Comparison of ENCODE assay signal across 8 cellular contexts in genomic region chrX:102659790-102660757, GRCh38. TPM values are rescaled to one million over a fixed set of nuclear protein-coding genes. Genes with fewer than 3 reads are reported as not detected.
DNase-seq lines count a peak whose midpoint lies in the region; ATAC-seq, FAIRE-seq and TF ChIP-seq lines count a peak whose summit lies in the region.

No MANE protein-coding gene starts in this region.

- POLR2A ChIA-PET in HepG2 (lab: Yijun Ruan, JAX), result interaction anchor here (1.1 to 1.8 kb wide), 3 partner anchors 8 to 61 kb away, joined by 3 to 8 read pairs (median 7); partner anchors contain the start of gene ARMCX5

- CTCF ChIA-PET in HepG2 (lab: Yijun Ruan, JAX; ENCODE audit: low intra/inter-chr PET ratio, low total read pairs) (no interaction called here), mammary epithelial cell (lab: Charles Lee; ENCODE audit: low non-redundant PET) (no interaction called here)

- ATAC-seq in HG02763 (IDR thresholded peaks at IDR 0.05; ENCODE audit: unreplicated experiment) (peak; percentile 98), HepG2 (peak; percentile 94)

- H2AFZ ChIP-seq in HepG2 (ENCODE audit: low read length), result peak overlapping the region; percentile 86
- H2AFZ ChIP-seq in mammary epithelial cell (ENCODE audit: low read depth, low read length), result no peak overlapping the region

- H3K4me1 ChIP-seq in HepG2 (ENCODE audit: insufficient read depth, low read length) (peaks cover 12% of the 10 kb centered on the region), mammary epithelial cell (ENCODE audit: insufficient read depth, low read length) (no peaks in the 10 kb centered on the region)

- H3K27ac Mint-ChIP-seq in dendritic cell treated with granulocyte-macrophage colony-stimulating factor and Interleukin-4, amounts not matched to agents 40 ng/mL and 50 ng/mL, for 4 days, result peak overlapping the region; percentile 94

- H3K9ac ChIP-seq in HepG2 (ENCODE audit: insufficient read depth, low read depth, low read length), result peak overlapping the region; percentile 75
- H3K9ac ChIP-seq in mammary epithelial cell (ENCODE audit: insufficient read depth, low read length), result no peak overlapping the region

- DNase-seq in GM12891 (ENCODE audit: insufficient read length, low spot score) (peak; percentile 27), NCI-H2107 (lab: John Stamatoyannopoulos, UW) (peak; percentile 30), HepG2 (ENCODE audit: low spot score) (peak; percentile 52), mammary epithelial cell (no peak)
- peak; percentile 87 for DNase-seq in activated CD4-positive, alpha-beta T cell treated with anti-CD3 and anti-CD28 coated beads for 48 hours
- DNase-seq in stimulated activated CD4-positive, alpha-beta T cell treated with anti-CD3 and anti-CD28 coated beads, Interleukin-2, amount 100 ng/mL, for 24 hours, result peak; percentile 86 to 89

- H3K27ac ChIP-seq in HepG2 (ENCODE audit: extremely low read length, insufficient read depth, low read length) (peak overlapping the region; percentile 61), mammary epithelial cell (ENCODE audit: insufficient read depth, low read depth, low read length) (no peak overlapping the region)

- WGBS in HepG2 (ENCODE audit: low lambda C conversion rate), result 28% methylated on average over 7 of the region's 27 CpGs
- 65% methylated on average over 23 of the region's 27 CpGs for WGBS in mammary epithelial cell (ENCODE audit: low coverage, missing lambda C conversion rate)

- peaks cover 6% of the 10 kb centered on the region for H3K36me3 Mint-ChIP-seq in dendritic cell treated with granulocyte-macrophage colony-stimulating factor and Interleukin-4, amounts not matched to agents 40 ng/mL and 50 ng/mL, for 4 days (ENCODE audit: low read depth)

- intact Hi-C loops in dendritic cell treated with granulocyte-macrophage colony-stimulating factor and Interleukin-4, amounts not matched to agents 40 ng/mL and 50 ng/mL, for 4 days (cut with micrococcal nuclease), result loop anchor here (10.0 kb wide), 1 partner anchor 55 kb away; no protein-coding TSS in a partner anchor
- intact Hi-C loops in HepG2 (cut with micrococcal nuclease; ENCODE audit: unreplicated experiment) (loop anchor here (5.0 kb wide), 1 partner anchor 107 kb away; no protein-coding TSS in a partner anchor), mammary epithelial cell (cut with micrococcal nuclease) (no loop called here)

- TF ChIP-seq EP300 in HepG2 (IDR thresholded peaks at IDR 0.05; ENCODE audit: low read depth in 2 of 2, low read length in 2 of 2) (no peak), HepG2 (CRISPR knock-in tag; IDR thresholded peaks at IDR 0.05; ENCODE audit: borderline replicate concordance) (no peak)

- dilution Hi-C loops in mammary epithelial cell (cut with HindIII; ENCODE audit: low sequenced_read_pairs), result no loop called here

- TSS peak; percentile 69 for BruUV-seq in HepG2 (replicated peaks; lab: Mats Ljungman, UMichigan)
- no TSS peak for BruUV-seq in mammary epithelial cell (replicated peaks; lab: Mats Ljungman, UMichigan)

- no peaks in the 10 kb centered on the region for H3K36me3 ChIP-seq in HepG2 (replicated peaks in 1 of 2; ENCODE audit: control insufficient read depth in 1 of 2, insufficient read depth in 2 of 2, low read length in 2 of 2)
- H3K36me3 ChIP-seq in mammary epithelial cell (ENCODE audit: insufficient read depth, low read length), result no peaks in the 10 kb centered on the region

- peak overlapping the region; percentile 81 for H3K4me2 ChIP-seq in HepG2 (ENCODE audit: low read depth, low read length)
- no peak overlapping the region for H3K4me2 ChIP-seq in mammary epithelial cell (ENCODE audit: insufficient read depth, low read depth, low read length)

- peaks cover 4% of the 10 kb centered on the region for H3K27me3 Mint-ChIP-seq in dendritic cell treated with granulocyte-macrophage colony-stimulating factor and Interleukin-4, amounts not matched to agents 40 ng/mL and 50 ng/mL, for 4 days

- TF ChIP-seq CTCF in HepG2 (CRISPR knock-in tag; IDR thresholded peaks at IDR 0.05) (no peak), mammary epithelial cell (conservative IDR thresholded peaks at IDR 0.05 in 1 of 2, IDR thresholded peaks at IDR 0.05 in 1 of 2; ENCODE audit: extremely low read depth in 1 of 2, insufficient read depth in 1 of 2, low read depth in 1 of 2, low read length in 2 of 2) (no peak)

- peaks cover 15% of the 10 kb centered on the region for H3K4me1 Mint-ChIP-seq in dendritic cell treated with granulocyte-macrophage colony-stimulating factor and Interleukin-4, amounts not matched to agents 40 ng/mL and 50 ng/mL, for 4 days (ENCODE audit: low read depth)

- in situ Hi-C loops in HepG2 (cut with HindIII; ENCODE audit: extremely low pct_ligation_motif_present, low pct_unique_long_range_greater_than_20kb), result no loop called here
- in situ Hi-C loops in mammary epithelial cell (cut with MboI; ENCODE audit: low sequenced_read_pairs in 2 of 2), result no loop called here

- H3K4me3 ChIP-seq in HepG2 (replicated peaks in 1 of 3; ENCODE audit: insufficient read depth in 1 of 3, low read depth in 2 of 3, low read length in 3 of 3), result peak overlapping the region; percentile 47 to 71 (median 57)
- H3K4me3 ChIP-seq in mammary epithelial cell (replicated peaks in 1 of 3; ENCODE audit: insufficient read depth in 1 of 3, low read depth in 2 of 3, low read length in 3 of 3), result no peak overlapping the region

- H3K4me3 Mint-ChIP-seq in dendritic cell treated with granulocyte-macrophage colony-stimulating factor and Interleukin-4, amounts not matched to agents 40 ng/mL and 50 ng/mL, for 4 days, result peak overlapping the region; percentile 90

- TF ChIP-seq POLR2A in GM12891 (IDR thresholded peaks at IDR 0.05; ENCODE audit: low read depth, low read length) (peak; percentile 60; the same call in 1 of the 2 replicates), HepG2 (IDR thresholded peaks at IDR 0.05; ENCODE audit: insufficient read depth in 1 of 2, low read depth in 2 of 2, low read length in 2 of 2) (peak; percentile 60 to 63)

- H3K9me3 Mint-ChIP-seq in dendritic cell treated with granulocyte-macrophage colony-stimulating factor and Interleukin-4, amounts not matched to agents 40 ng/mL and 50 ng/mL, for 4 days, result peaks cover 20% of the 10 kb centered on the region

- no peaks in the 10 kb centered on the region for H3K9me3 ChIP-seq in HepG2 (ENCODE audit: low read length)
- peaks cover 2% of the 10 kb centered on the region for H3K9me3 ChIP-seq in mammary epithelial cell (replicated peaks; ENCODE audit: insufficient read depth, low read length)

- H3K79me2 ChIP-seq in HepG2 (ENCODE audit: insufficient read depth, low read length) (peaks cover 2% of the 10 kb centered on the region), mammary epithelial cell (ENCODE audit: insufficient read depth, low read length) (no peaks in the 10 kb centered on the region)

- H3K27me3 ChIP-seq in HepG2 (ENCODE audit: control insufficient read depth in 1 of 2, insufficient read depth in 2 of 2, low read length in 2 of 2) (no peaks in the 10 kb centered on the region; a peak in 1 of 5 replicates), mammary epithelial cell (ENCODE audit: insufficient read depth, low read length) (no peaks in the 10 kb centered on the region)

- TF ChIP-seq RAD21 in HepG2 (CRISPR knock-in tag; IDR thresholded peaks at IDR 0.05), result no peak

- no peaks in the 10 kb centered on the region for H4K20me1 ChIP-seq in HepG2 (ENCODE audit: insufficient read depth, low read length)
- H4K20me1 ChIP-seq in mammary epithelial cell (ENCODE audit: insufficient read depth, low read length), result no peaks in the 10 kb centered on the region

- FAIRE-seq in GM12891 (lab: Jason Lieb, UNC), result peak; percentile 96
- peak; percentile 57 for FAIRE-seq in HepG2 (lab: Jason Lieb, UNC)

RNA-seq across cellular contexts. Expression of gene GPRASP1, which starts 8.8 kb away (rescaled TPM):
- 0.91 TPM for polyA plus RNA-seq in GM12891 (2012; ENCODE audit: low read depth, missing spikeins)
- total RNA-seq in HepG2 (2016; rRNA removed; fragmentation: Illumina TruSeq; extraction: Trizol), result 0.51 and 1.4 TPM in 2 replicates
- total RNA-seq in HepG2 (2016; cell fraction: cytosol; rRNA removed; fragmentation: Illumina TruSeq; extraction: Trizol; ENCODE audit: low read depth), result under 0.01 and 0.30 TPM in 2 replicates
- total RNA-seq in HepG2 (2016; cell fraction: insoluble cytoplasmic fraction; rRNA removed; fragmentation: Illumina TruSeq; extraction: Trizol), result 0.61 and 0.95 TPM in 2 replicates
- 0.03 and 0.15 TPM in 2 replicates for total RNA-seq in HepG2 (2016; cell fraction: membrane; rRNA removed; fragmentation: Illumina TruSeq; extraction: Trizol)
- total RNA-seq in HepG2 (2016; cell fraction: nucleus; rRNA removed; fragmentation: Illumina TruSeq; extraction: Trizol), result 4.6 and 6.2 TPM in 2 replicates
- 0.38 and 0.39 TPM in 2 replicates for polyA plus RNA-seq in HepG2 (2011; rRNA removed)
- 0.05 and 0.06 TPM in 2 replicates for polyA plus RNA-seq in HepG2 (2011; cell fraction: cytosol; rRNA removed)
- polyA plus RNA-seq in HepG2 (2011; cell fraction: nucleus; rRNA removed), result 2.0 and 2.1 TPM in 2 replicates
- polyA plus RNA-seq in HepG2 (2012), result 0.60 and 0.69 TPM in 2 replicates
- 0.01 TPM in 1 of 2 replicates, not detected in the other for polyA plus RNA-seq in HepG2 (2016; cell fraction: cytosol; fragmentation: Illumina TruSeq; extraction: Trizol; ENCODE audit: low read depth)
- polyA plus RNA-seq in HepG2 (2016; cell fraction: insoluble cytoplasmic fraction; fragmentation: Illumina TruSeq; extraction: Trizol; ENCODE audit: low read depth), result 0.21 and 0.26 TPM in 2 replicates
- polyA plus RNA-seq in HepG2 (2016; cell fraction: membrane; fragmentation: Illumina TruSeq; extraction: Trizol; ENCODE audit: low read depth), result 0.03 and 0.05 TPM in 2 replicates
- 2.7 and 3.2 TPM in 2 replicates for polyA plus RNA-seq in HepG2 (2016; cell fraction: nucleus; fragmentation: Illumina TruSeq; extraction: Trizol; ENCODE audit: insufficient read depth, low read depth)
- polyA minus RNA-seq in HepG2 (2011; rRNA and poly(A)+ RNA removed; ENCODE audit: low replicate concordance), result 0.87 and 1.0 TPM in 2 replicates
- 0.09 and 0.10 TPM in 2 replicates for polyA minus RNA-seq in HepG2 (2011; cell fraction: cytosol; rRNA and poly(A)+ RNA removed)
- polyA minus RNA-seq in HepG2 (2011; cell fraction: nucleus; rRNA and poly(A)+ RNA removed), result 7.3 and 10.4 TPM in 2 replicates
- total RNA-seq in mammary epithelial cell, result 1 to 10 TPM; 1.3 TPM
- 0.07 TPM for polyA plus RNA-seq in mammary epithelial cell
- polyA minus RNA-seq in mammary epithelial cell, result 0.78 TPM

RNA-seq across cellular contexts. Expression of gene GPRASP2, which starts 52.2 kb away (rescaled TPM):
- 0.37 TPM for polyA plus RNA-seq in GM12891 (2012; ENCODE audit: low read depth, missing spikeins)
- 1.3 and 1.6 TPM in 2 replicates for total RNA-seq in HepG2 (2016; rRNA removed; fragmentation: Illumina TruSeq; extraction: Trizol)
- 0.09 and 0.10 TPM in 2 replicates for total RNA-seq in HepG2 (2016; cell fraction: cytosol; rRNA removed; fragmentation: Illumina TruSeq; extraction: Trizol; ENCODE audit: low read depth)
- 1.0 and 2.5 TPM in 2 replicates for total RNA-seq in HepG2 (2016; cell fraction: insoluble cytoplasmic fraction; rRNA removed; fragmentation: Illumina TruSeq; extraction: Trizol)
- 0.40 and 0.59 TPM in 2 replicates for total RNA-seq in HepG2 (2016; cell fraction: membrane; rRNA removed; fragmentation: Illumina TruSeq; extraction: Trizol)
- total RNA-seq in HepG2 (2016; cell fraction: nucleus; rRNA removed; fragmentation: Illumina TruSeq; extraction: Trizol), result 1.1 and 1.2 TPM in 2 replicates
- 0.55 and 0.63 TPM in 2 replicates for polyA plus RNA-seq in HepG2 (2011; rRNA removed)
- polyA plus RNA-seq in HepG2 (2011; cell fraction: cytosol; rRNA removed), result 0.27 and 0.40 TPM in 2 replicates
- 0.24 and 0.29 TPM in 2 replicates for polyA plus RNA-seq in HepG2 (2011; cell fraction: nucleus; rRNA removed)
- polyA plus RNA-seq in HepG2 (2012), result 0.40 and 0.56 TPM in 2 replicates
- 0.05 TPM in 2 replicates for polyA plus RNA-seq in HepG2 (2016; cell fraction: cytosol; fragmentation: Illumina TruSeq; extraction: Trizol; ENCODE audit: low read depth)
- 0.93 and 0.97 TPM in 2 replicates for polyA plus RNA-seq in HepG2 (2016; cell fraction: insoluble cytoplasmic fraction; fragmentation: Illumina TruSeq; extraction: Trizol; ENCODE audit: low read depth)
- polyA plus RNA-seq in HepG2 (2016; cell fraction: membrane; fragmentation: Illumina TruSeq; extraction: Trizol; ENCODE audit: low read depth), result 0.09 and 0.10 TPM in 2 replicates
- polyA plus RNA-seq in HepG2 (2016; cell fraction: nucleus; fragmentation: Illumina TruSeq; extraction: Trizol; ENCODE audit: insufficient read depth, low read depth), result 1.2 and 1.4 TPM in 2 replicates
- polyA minus RNA-seq in HepG2 (2011; rRNA and poly(A)+ RNA removed; ENCODE audit: low replicate concordance), result 0.63 and 1.3 TPM in 2 replicates
- 0.35 and 0.59 TPM in 2 replicates for polyA minus RNA-seq in HepG2 (2011; cell fraction: cytosol; rRNA and poly(A)+ RNA removed)
- polyA minus RNA-seq in HepG2 (2011; cell fraction: nucleus; rRNA and poly(A)+ RNA removed), result 1.0 and 1.7 TPM in 2 replicates
- 10 to 100 TPM in 1 of 2 donors, 1 to 10 TPM in 1; 8.2 to 15.3 TPM for total RNA-seq in mammary epithelial cell
- 4.4 TPM for polyA plus RNA-seq in mammary epithelial cell
- 5.1 TPM for polyA minus RNA-seq in mammary epithelial cell

Comparison
In these comparisons a context has a peak if more than half of its experiments do, and no peak if none do; other contexts are left out.
1. H3K4me3 ChIP-seq: peak in HepG2 (3 of 3); none in mammary epithelial cell (0 of 3).